Comparison of ENCODE assay signal across 24 cellular contexts in the genomic region with DNA sequence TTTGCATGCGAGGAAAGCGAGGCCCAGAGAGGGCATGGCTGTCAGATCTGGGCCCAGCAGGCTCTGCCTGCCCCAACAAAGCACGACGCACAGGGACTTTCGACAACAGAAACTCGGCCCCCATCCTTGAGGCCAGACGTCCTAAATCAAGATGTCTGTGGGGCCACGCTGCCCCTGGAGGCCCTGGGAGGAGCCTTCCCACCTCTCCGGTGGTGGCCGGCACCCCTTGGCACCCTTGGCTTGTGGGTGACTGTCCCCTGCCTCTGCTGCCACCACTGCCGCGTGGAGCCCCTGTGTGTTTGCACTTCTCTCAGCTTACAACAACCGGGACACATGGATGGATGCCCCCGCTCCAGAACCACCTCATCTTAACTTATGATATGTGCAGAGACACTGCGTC. TPM values are rescaled to one million over a fixed set of nuclear protein-coding genes. Genes with fewer than 3 reads are reported as not detected.
"Had no signal": no experiment of that assay in that cellular context is flagged by ENCODE, and none has a peak within 500 bp of the region (broad histone marks: within the 10 kb centered on the region; RNA-seq: fewer than 3 reads in every experiment).

No MANE protein-coding gene starts in this region.

- H3K27me3 Mint-ChIP-seq: activated naive CD8-positive, alpha-beta T cell treated with anti-CD3 and anti-CD28 coated beads, Interleukin-2, amount 50 U/mL, for 24 hours; activated T-cell treated with anti-CD3 and anti-CD28 coated beads, Interleukin-2, amount 50 U/mL, for 24 hours; naive thymus-derived CD4-positive, alpha-beta T cell had no signal

- H3K4me3 Mint-ChIP-seq: activated naive CD4-positive, alpha-beta T cell treated with anti-CD3 and anti-CD28 coated beads for 36 hours; activated naive CD8-positive, alpha-beta T cell treated with anti-CD3 and anti-CD28 coated beads, Interleukin-2, amount 50 U/mL, for 24 hours; activated T-cell treated with anti-CD3 and anti-CD28 coated beads, Interleukin-2, amount 50 U/mL, for 24 hours; brain; naive thymus-derived CD4-positive, alpha-beta T cell had no signal

- H3K27ac Mint-ChIP-seq: activated naive CD4-positive, alpha-beta T cell treated with anti-CD3 and anti-CD28 coated beads for 36 hours; activated naive CD8-positive, alpha-beta T cell treated with anti-CD3 and anti-CD28 coated beads, Interleukin-2, amount 50 U/mL, for 24 hours; activated T-cell treated with anti-CD3 and anti-CD28 coated beads, Interleukin-2, amount 50 U/mL, for 24 hours; brain had no signal

- DNase-seq: activated CD4-positive, alpha-beta T cell treated with anti-CD3 and anti-CD28 coated beads, Interleukin-2, amount 50 U/mL, for 4 hours; activated naive CD4-positive, alpha-beta T cell treated with anti-CD3 and anti-CD28 coated beads for 36 hours; activated naive CD8-positive, alpha-beta T cell treated with anti-CD3 and anti-CD28 coated beads, Interleukin-2, amount 50 U/mL, for 24 hours; activated T-cell treated with anti-CD3 and anti-CD28 coated beads, Interleukin-2, amount 50 U/mL, for 24 hours; anterior cingulate cortex; caudate nucleus; foreskin fibroblast; mesenchymal stem cell; naive thymus-derived CD4-positive, alpha-beta T cell; psoas muscle; stimulated activated naive CD8-positive, alpha-beta T cell treated with anti-CD3 and anti-CD28 coated beads, Interleukin-15, Interleukin-2, amounts not matched to agents 100 U/mL and 50 U/mL, for 24 hours; substantia nigra; tibial artery had no signal

- H3K27ac ChIP-seq: epithelial cell of prostate, ovary, psoas muscle, skin epidermis, tibial artery had no signal

- ATAC-seq: activated naive CD8-positive, alpha-beta T cell treated with anti-CD3 and anti-CD28 coated beads, Interleukin-2, amount 50 U/mL, for 24 hours; naive thymus-derived CD4-positive, alpha-beta T cell; psoas muscle; right cardiac atrium; stimulated activated naive CD8-positive, alpha-beta T cell treated with anti-CD3 and anti-CD28 coated beads, Interleukin-15, Interleukin-2, amounts not matched to agents 100 U/mL and 50 U/mL, for 24 hours had no signal

- H3K9me3 Mint-ChIP-seq: activated naive CD4-positive, alpha-beta T cell treated with anti-CD3 and anti-CD28 coated beads for 36 hours; activated naive CD8-positive, alpha-beta T cell treated with anti-CD3 and anti-CD28 coated beads, Interleukin-2, amount 50 U/mL, for 24 hours; activated T-cell treated with anti-CD3 and anti-CD28 coated beads, Interleukin-2, amount 50 U/mL, for 24 hours; brain; naive thymus-derived CD4-positive, alpha-beta T cell had no signal

RNA-seq across cellular contexts. Expression of a gene that starts 11.7 kb away (rescaled TPM):
- total RNA-seq: T-helper 2 cell treated with Interferon-gamma antibody and Interleukin-4, amounts not matched to agents 100 ng/mL and 5 ng/mL, for 36 hours; urinary bladder had no signal

RNA-seq across cellular contexts. Expression of a gene that starts 32.8 kb away (rescaled TPM):
- total RNA-seq: activated naive CD4-positive, alpha-beta T cell treated with anti-CD3 and anti-CD28 coated beads for 36 hours; dermis microvascular lymphatic vessel endothelial cell; glomerular endothelial cell; liver; mucosa of gallbladder; naive thymus-derived CD4-positive, alpha-beta T cell; ovary; psoas muscle; right cardiac atrium; T-helper 2 cell treated with Interferon-gamma antibody and Interleukin-4, amounts not matched to agents 100 ng/mL and 5 ng/mL, for 36 hours; urinary bladder had no signal
